8 cellular contexts compared by ENCODE assay signal in genomic region chr2:219570924-219571310, GRCh38. TPM values are rescaled to one million over a fixed set of nuclear protein-coding genes. Genes with fewer than 3 reads are reported as not detected.
DNase-seq lines count a peak whose midpoint lies in the region; ATAC-seq and TF ChIP-seq lines count a peak whose summit lies in the region.

No MANE protein-coding gene starts in this region.

- H3K27ac ChIP-seq in cingulate gyrus (ENCODE audit: low read depth, low read length) (peak overlapping the region; percentile 47), right lobe of liver (peak overlapping the region; percentile 51 to 57 (median 52)), tibial nerve (peak overlapping the region; percentile 73 to 92 (median 82))

- H3K36me3 ChIP-seq in right lobe of liver, result no peaks in the 10 kb centered on the region
- peaks cover 0 to 24% (median 0%) of the 10 kb centered on the region in 3 donors for H3K36me3 ChIP-seq in tibial nerve

- peak; percentile 44 for DNase-seq in NCI-H82 (lab: John Stamatoyannopoulos, UW)
- DNase-seq in NCI-H82 treated with DMSO at 0.1 percent for 48 hours (lab: John Stamatoyannopoulos, UW; ENCODE audit: unreplicated experiment), result no peak
- no peak for DNase-seq in right lobe of liver
- DNase-seq in tibial nerve (ENCODE audit: low spot score in 2 of 2), result no peak
- DNase-seq in central memory CD4-positive, alpha-beta T cell, result no peak
- DNase-seq in SIG-M5 (lab: John Stamatoyannopoulos, UW), result no peak

- TF ChIP-seq CTCF in right lobe of liver (IDR thresholded peaks at IDR 0.05) (no peak), tibial nerve (IDR thresholded peaks at IDR 0.05) (no peak)

- intact Hi-C loops in right lobe of liver (cut with DNase I), result no loop called here

- WGBS in right lobe of liver (ENCODE audit: insufficient coverage, low coverage, low lambda C conversion rate, missing lambda C conversion rate), result no CpG with 5 or more reads among the region's 55 CpGs
- no CpG with 5 or more reads among the region's 55 CpGs for WGBS in tibial nerve, 2 donors

- peak overlapping the region; percentile 60 to 76 (median 60) for H3K4me3 ChIP-seq in right lobe of liver
- H3K4me3 ChIP-seq in tibial nerve, result peak overlapping the region; percentile 59 to 94 (median 68)

- no peaks in the 10 kb centered on the region for H3K27me3 ChIP-seq in right lobe of liver
- H3K27me3 ChIP-seq in tibial nerve, result peaks cover 0 to 5% of the 10 kb centered on the region in 2 donors

- peak; percentile 2 to 48 (median 29) for ATAC-seq in right lobe of liver
- no peak for ATAC-seq in GM18861 (IDR thresholded peaks at IDR 0.05; ENCODE audit: unreplicated experiment)

- no peak for TF ChIP-seq POLR2A in right lobe of liver (IDR thresholded peaks at IDR 0.05)
- no peak for TF ChIP-seq POLR2A in tibial nerve (IDR thresholded peaks at IDR 0.05)

- H3K9me3 ChIP-seq in right lobe of liver (no peaks in the 10 kb centered on the region), tibial nerve (no peaks in the 10 kb centered on the region)

- H3K4me1 ChIP-seq in right lobe of liver (peaks cover 0 to 5% (median 1%) of the 10 kb centered on the region in 4 donors), tibial nerve (peaks cover 0 to 20% (median 3%) of the 10 kb centered on the region in 4 donors)

- no peak for TF ChIP-seq EP300 in tibial nerve (IDR thresholded peaks at IDR 0.05)

RNA-seq across cellular contexts. Expression of gene OBSL1, which starts 0.4 kb away (rescaled TPM):
- total RNA-seq in right lobe of liver (10 to 100 TPM; 27.0 to 42.5 (median 39.4) TPM), tibial nerve (100 to 1,000 TPM in 2 of 4 donors, 10 to 100 TPM in 2; 85.0 to 135 (median 98.3) TPM)

RNA-seq across cellular contexts. Expression of gene INHA, which starts 1.2 kb away (rescaled TPM):
- total RNA-seq in right lobe of liver, result not detected
- total RNA-seq in tibial nerve, result 1 to 10 TPM in 2 of 4 donors, not detected in 2; 1.1 to 1.4 TPM

RNA-seq across cellular contexts. Expression of gene STK11IP, which starts 26.7 kb away (rescaled TPM):
- 10 to 100 TPM in 1 of 6 experiments, 1 to 10 TPM in 5; 3.6 to 10.8 (median 6.6) TPM for total RNA-seq in right lobe of liver
- total RNA-seq in tibial nerve, result 10 to 100 TPM; 33.9 to 77.0 (median 72.3) TPM

RNA-seq across cellular contexts. Expression of gene TMEM198, which starts 27.1 kb away (rescaled TPM):
- total RNA-seq in right lobe of liver (1 to 10 TPM in 5 of 6 experiments, under 1 TPM in 1; 0.68 to 3.2 (median 1.2) TPM), tibial nerve (1 to 10 TPM; 1.6 to 2.4 (median 1.9) TPM)

RNA-seq across cellular contexts. Expression of gene CHPF, which starts 27.3 kb away (rescaled TPM):
- total RNA-seq in right lobe of liver (100 to 1,000 TPM in 2 of 6 experiments, 10 to 100 TPM in 4; 33.2 to 183 (median 39.6) TPM), tibial nerve (10 to 100 TPM; 51.3 to 91.2 (median 62.9) TPM)
